Comparison of ENCODE assay signal across 1 cellular context in genomic region chr12:125092872-125093680, GRCh38.
TF ChIP-seq lines count a peak whose summit lies in the region.

No MANE protein-coding gene starts in this region.

TF ChIP-seq in HepG2, 621 proteins besides CTCF, POLR2A, EP300 and RAD21 (continued from another document and continues in another):
- TF ChIP-seq DBP (CRISPR knock-in tag; IDR thresholded peaks at IDR 0.05; ENCODE audit: not compliant biosample characterization) (no peak), BCLAF1 (IDR thresholded peaks at IDR 0.05) (no peak), ZNF546 (CRISPR knock-in tag; conservative IDR thresholded peaks at IDR 0.05) (0 out of 2 replicates have a peak, but pooled peaks have one; percentile 36), HBP1 (CRISPR knock-in tag; IDR thresholded peaks at IDR 0.05; ENCODE audit: low read depth) (no peak; the same call in 1 of the 2 replicates), LCORL (IDR thresholded peaks at IDR 0.05) (no peak), LCORL (CRISPR knock-in tag; IDR thresholded peaks at IDR 0.05) (peak; percentile 83), HMGXB4 (CRISPR knock-in tag; IDR thresholded peaks at IDR 0.05; ENCODE audit: borderline replicate concordance in 1 of 2, low read depth in 1 of 2) (peak in 1 of 2 experiments; percentile 71; a peak in 2 of 4 replicates), ARID5B (CRISPR knock-in tag; IDR thresholded peaks at IDR 0.05) (peak; percentile 28; the same call in 1 of the 2 replicates), POLR2G (IDR thresholded peaks at IDR 0.05; ENCODE audit: low read depth, low read length) (peak; percentile 66; the same call in 1 of the 2 replicates), ZBTB38 (CRISPR knock-in tag; IDR thresholded peaks at IDR 0.05) (no peak), ZNF496 (CRISPR knock-in tag; IDR thresholded peaks at IDR 0.05; ENCODE audit: insufficient replicate concordance) (no peak), NR2F6 (IDR thresholded peaks at IDR 0.05) (peak; percentile 2; the same call in 1 of the 2 replicates), NR2F6 (CRISPR knock-in tag; IDR thresholded peaks at IDR 0.05) (0 out of 2 replicates have a peak, but pooled peaks have one; percentile 6), NBN (conservative IDR thresholded peaks at IDR 0.05) (no peak), RNF219 (CRISPR knock-in tag; IDR thresholded peaks at IDR 0.05) (no peak), HNRNPLL (IDR thresholded peaks at IDR 0.05; ENCODE audit: low read depth, low read length, poor library complexity, severe bottlenecking) (no peak), CHCHD3 (CRISPR knock-in tag; IDR thresholded peaks at IDR 0.05) (no peak), RCOR2 (CRISPR knock-in tag; IDR thresholded peaks at IDR 0.05) (no peak), ZNF260 (CRISPR knock-in tag; IDR thresholded peaks at IDR 0.05; ENCODE audit: borderline replicate concordance, low read depth) (no peak), PHF20 (CRISPR knock-in tag; IDR thresholded peaks at IDR 0.05) (no peak; the same call in 1 of the 2 replicates), FOXP1 (IDR thresholded peaks at IDR 0.05) (no peak), FOXP1 (CRISPR knock-in tag; IDR thresholded peaks at IDR 0.05) (0 out of 2 replicates have a peak, but pooled peaks have one; percentile 3), LBX2 (CRISPR knock-in tag; IDR thresholded peaks at IDR 0.05; ENCODE audit: borderline replicate concordance) (no peak; the same call in 1 of the 2 replicates), ZNF597 (CRISPR knock-in tag; IDR thresholded peaks at IDR 0.05) (no peak), ZNF607 (CRISPR knock-in tag; IDR thresholded peaks at IDR 0.05; ENCODE audit: borderline replicate concordance) (0 out of 2 replicates have a peak, but pooled peaks have one; percentile 40), ZNF761 (CRISPR knock-in tag; conservative IDR thresholded peaks at IDR 0.05) (peak; percentile 86), ARID3A (IDR thresholded peaks at IDR 0.05; ENCODE audit: low read depth, low read length) (no peak), ZSCAN21 (CRISPR knock-in tag; IDR thresholded peaks at IDR 0.05; ENCODE audit: borderline replicate concordance) (peak; percentile 53; the same call in 1 of the 2 replicates), ATF3 (CRISPR knock-in tag; IDR thresholded peaks at IDR 0.05) (no peak; the same call in 1 of the 2 replicates), SP2 (CRISPR knock-in tag; IDR thresholded peaks at IDR 0.05) (no peak), TP53 (CRISPR knock-in tag; conservative IDR thresholded peaks at IDR 0.05) (no peak; the same call in 1 of the 2 replicates), ZNF644 (CRISPR knock-in tag; IDR thresholded peaks at IDR 0.05; ENCODE audit: low read depth) (0 out of 2 replicates have a peak, but pooled peaks have one; percentile 15), NR2C2 (CRISPR knock-in tag; IDR thresholded peaks at IDR 0.05; ENCODE audit: borderline replicate concordance) (0 out of 2 replicates have a peak, but pooled peaks have one; percentile 5), ZSCAN29 (CRISPR knock-in tag; conservative IDR thresholded peaks at IDR 0.05) (no peak; the same call in 1 of the 2 replicates), BRF2 (CRISPR knock-in tag; IDR thresholded peaks at IDR 0.05) (0 out of 2 replicates have a peak, but pooled peaks have one; percentile 68), ZBTB33 (CRISPR knock-in tag; IDR thresholded peaks at IDR 0.05) (peak; percentile 7; the same call in 1 of the 2 replicates), ZNF224 (CRISPR knock-in tag; IDR thresholded peaks at IDR 0.05) (no peak)
